Comparison of ENCODE assay signal across 10 cellular contexts in genomic region chr5:65101706-65102105, GRCh38.
DNase-seq lines count a peak whose midpoint lies in the region; ATAC-seq and TF ChIP-seq lines count a peak whose summit lies in the region.
"Had no signal": no experiment of that assay in that cellular context is flagged by ENCODE, and none has a peak within 500 bp of the region (broad histone marks: within the 10 kb centered on the region; RNA-seq: fewer than 3 reads in every experiment).

No MANE protein-coding gene starts in this region.

- H3K9me2 ChIP-seq in GM23248 (ENCODE audit: insufficient read depth): no peaks in the 10 kb centered on the region

- in situ Hi-C loops in GM23248 (cut with MboI) (no loop called here), KBM-7 (cut with MboI; ENCODE audit: low pct_unique_long_range_greater_than_20kb, low sequenced_read_pairs) (no loop called here)

- H3K27ac Mint-ChIP-seq in T-cell (peak overlapping the region in 1 of 2 donors; percentile 97), progenitor cell of endocrine pancreas (peak overlapping the region; percentile 58)

- 97 to 98% methylated on average over 7 of the region's 7 CpGs for WGBS in GM23248 (ENCODE audit: low coverage in 1 of 2, low lambda C conversion rate in 2 of 2, missing lambda C conversion rate in 2 of 2), 2 experiments

- H3K4me1 Mint-ChIP-seq in T-cell: peaks cover 39 to 51% (median 41%) of the 10 kb centered on the region in 3 donors
- H3K4me1 Mint-ChIP-seq in progenitor cell of endocrine pancreas (ENCODE audit: low read depth): peaks cover 11% of the 10 kb centered on the region

- H3K27me3 Mint-ChIP-seq in T-cell (peaks cover 0 to 2% of the 10 kb centered on the region in 2 donors), progenitor cell of endocrine pancreas (no peaks in the 10 kb centered on the region)

- peaks cover 9% of the 10 kb centered on the region for H3K4me1 ChIP-seq in GM23248 (ENCODE audit: insufficient read depth)

- H3F3A ChIP-seq in GM23248 (ENCODE audit: insufficient read depth): peaks cover 28% of the 10 kb centered on the region; the same call in 1 of the 2 replicates

- H3K79me2 ChIP-seq in GM23248 (ENCODE audit: insufficient read depth): no peaks in the 10 kb centered on the region

- no peak for ATAC-seq in T-cell (replicated peaks in 1 of 4)

- H3K36me3 Mint-ChIP-seq in T-cell (no peaks in the 10 kb centered on the region), progenitor cell of endocrine pancreas (ENCODE audit: insufficient read depth) (no peaks in the 10 kb centered on the region)

- no peaks in the 10 kb centered on the region for H3K9me3 ChIP-seq in GM23248 (ENCODE audit: low read depth)

- H3K4me3 ChIP-seq in GM23248: no peak overlapping the region
- H3K4me3 ChIP-seq: cardiac muscle cell had no signal

- H3K4me3 Mint-ChIP-seq in T-cell (peak overlapping the region; percentile 72 to 85 (median 84)), progenitor cell of endocrine pancreas (ENCODE audit: low read depth) (no peak overlapping the region)

- H2AFZ ChIP-seq in GM23248: peak overlapping the region; percentile 90

- DNase-seq in GM23248 (no peak), T-cell (no peak), fibroblast of gingiva (ENCODE audit: low read depth) (peak; percentile 35), progenitor cell of endocrine pancreas (ENCODE audit: low spot score, unreplicated experiment) (no peak), KBM-7 (no peak), NCI-H146 (lab: John Stamatoyannopoulos, UW) (no peak), NCI-H748 (lab: John Stamatoyannopoulos, UW; ENCODE audit: unreplicated experiment) (no peak)
- DNase-seq: stimulated activated CD4-positive, alpha-beta T cell treated with anti-CD3 and anti-CD28 coated beads, Interleukin-4, amount 100 ng/mL, for 4 hours; stimulated activated naive CD4-positive, alpha-beta T cell treated with Interleukin-2 at 50 U/mL for 16 hours had no signal

- no peaks in the 10 kb centered on the region for H3K36me3 ChIP-seq in GM23248 (ENCODE audit: low read depth)
- H3K36me3 ChIP-seq: cardiac muscle cell had no signal

- H4K20me1 ChIP-seq in GM23248 (ENCODE audit: insufficient read depth): no peaks in the 10 kb centered on the region

- no peak overlapping the region for H3K4me2 ChIP-seq in GM23248 (ENCODE audit: unreplicated experiment)

- POLR2A ChIA-PET in T-cell (lab: Charles Lee): no interaction called here

- H3K9ac ChIP-seq in GM23248: no peak overlapping the region

- 0 out of 2 replicates have a peak overlapping the region, but pooled peaks have one; percentile 11 for H3K27ac ChIP-seq in GM23248
- H3K27ac ChIP-seq: cardiac muscle cell had no signal

- H3K9me3 Mint-ChIP-seq in T-cell (no peaks in the 10 kb centered on the region), progenitor cell of endocrine pancreas (ENCODE audit: low read depth) (no peaks in the 10 kb centered on the region)

- no peak for TF ChIP-seq CTCF in progenitor cell of endocrine pancreas (IDR thresholded peaks at IDR 0.05; ENCODE audit: unreplicated experiment)

- no peaks in the 10 kb centered on the region for H3K27me3 ChIP-seq in GM23248 (replicated peaks; ENCODE audit: insufficient read depth)
- H3K27me3 ChIP-seq: cardiac muscle cell had no signal

- CTCF ChIA-PET in T-cell (lab: Charles Lee): no interaction called here
